7 cellular contexts compared by ENCODE assay signal in the genomic region with DNA sequence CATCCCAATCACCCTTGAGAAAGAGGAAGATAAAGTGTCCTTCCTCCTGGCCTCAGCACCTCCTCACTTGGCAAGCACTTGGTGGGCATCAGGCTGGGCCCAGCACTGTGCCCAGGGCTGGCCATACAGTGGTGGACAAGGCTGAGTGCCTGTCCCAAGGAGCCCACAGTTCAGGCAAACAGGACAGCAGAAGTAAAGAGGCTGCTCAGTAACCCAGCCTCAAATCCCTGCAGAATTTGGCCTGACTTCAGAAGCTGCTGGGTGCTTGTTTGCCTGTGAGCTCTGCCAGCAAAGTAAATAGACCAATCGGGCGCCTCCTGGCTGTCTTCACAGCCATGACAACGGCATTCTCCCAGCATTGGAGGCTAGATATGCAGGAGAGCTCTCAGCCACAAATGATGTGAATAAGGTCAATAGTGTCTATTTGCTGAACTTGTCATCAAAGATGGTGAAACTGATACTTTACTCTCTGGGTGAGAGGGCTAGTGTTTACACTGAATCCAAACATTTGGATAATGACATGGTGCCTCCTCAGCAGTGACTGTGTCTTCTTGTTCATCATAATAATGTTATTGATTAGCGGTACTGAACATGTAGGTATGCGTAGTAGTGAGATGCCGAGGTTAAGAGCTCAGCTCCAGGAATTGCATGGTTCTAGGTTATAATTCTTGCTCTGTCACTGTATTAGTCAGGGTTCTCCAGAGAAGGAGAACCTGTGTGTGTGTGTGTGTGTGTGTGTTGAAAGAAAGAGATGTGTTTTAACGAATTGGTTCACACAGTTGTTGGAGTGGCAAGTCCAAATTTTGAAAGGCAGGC. TPM values are rescaled to one million over a fixed set of nuclear protein-coding genes. Genes with fewer than 3 reads are reported as not detected.
A peak's percentile ranks its signal among the peaks of the same experiment; 100 is the strongest.
DNase-seq lines count a peak whose midpoint lies in the region; ATAC-seq, FAIRE-seq and TF ChIP-seq lines count a peak whose summit lies in the region.

No MANE protein-coding gene starts in this region.

- H3K9ac ChIP-seq in H1 (replicated peaks in 1 of 4; ENCODE audit: extremely low read depth in 1 of 4, low read depth in 3 of 4, low read length in 3 of 4) (no peak overlapping the region), mesenchymal stem cell (ENCODE audit: low read length) (peak overlapping the region; percentile 20)

- H2BK5ac ChIP-seq in H1 (ENCODE audit: low read depth, low read length) (no peak overlapping the region), mesenchymal stem cell (ENCODE audit: low read depth, low read length, poor library complexity, severe bottlenecking) (no peak overlapping the region)

- H2BK20ac ChIP-seq in H1 (ENCODE audit: low read length) = no peak overlapping the region

- H4K91ac ChIP-seq in H1 (replicated peaks; ENCODE audit: insufficient read length, low read length) (no peak overlapping the region), mesenchymal stem cell (ENCODE audit: low read length) (no peak overlapping the region)

- no peak for TF ChIP-seq POLR2A in H1 (IDR thresholded peaks at IDR 0.05; ENCODE audit: control extremely low read depth in 1 of 2, low read depth in 2 of 2, low read length in 2 of 2)

- TF ChIP-seq CTCF in H1 (IDR thresholded peaks at IDR 0.05; ENCODE audit: control extremely low read depth in 1 of 3, insufficient read depth in 1 of 3, low read depth in 1 of 3, low read length in 3 of 3) = peak; percentile 70 to 80 (median 78)

- no peak for FAIRE-seq in H1 (lab: Jason Lieb, UNC)

- no peak overlapping the region for H3K14ac ChIP-seq in H1 (ENCODE audit: insufficient read length)
- no peak overlapping the region for H3K14ac ChIP-seq in mesenchymal stem cell (ENCODE audit: low read length in 2 of 2)

- peaks cover 1% of the 10 kb centered on the region; the same call in 1 of the 2 replicates for H3K79me1 ChIP-seq in H1 (ENCODE audit: low read depth, low read length)
- H3K79me1 ChIP-seq in mesenchymal stem cell (replicated peaks; ENCODE audit: low read length, poor library complexity, severe bottlenecking) = peaks cover 1% of the 10 kb centered on the region

- 81% methylated on average over 7 of the region's 7 CpGs; no CpG with 5 or more reads in 1 of the 2 experiments for WGBS in H1 (ENCODE audit: extremely low coverage in 1 of 2, insufficient coverage in 1 of 2, insufficient read length in 1 of 2, insufficient replicate concordance in 2 of 2, low coverage in 1 of 2, low lambda C conversion rate in 2 of 2, missing lambda C conversion rate in 1 of 2), 2 experiments
- WGBS in mesenchymal stem cell = 60% methylated on average over 7 of the region's 7 CpGs

- no peak overlapping the region for H3K4ac ChIP-seq in H1 (replicated peaks; ENCODE audit: insufficient read length, low read depth, low read length)
- H3K4ac ChIP-seq in mesenchymal stem cell (ENCODE audit: low read depth in 1 of 2, low read length in 2 of 2) = peak overlapping the region in 1 of 2 experiments; percentile 20

- no peaks in the 10 kb centered on the region for H3K79me2 ChIP-seq in H1 (ENCODE audit: control insufficient read depth in 1 of 2, insufficient read depth in 2 of 2, low read length in 2 of 2)

- H2BK120ac ChIP-seq in H1 (replicated peaks; ENCODE audit: low read depth, low read length) (no peak overlapping the region), mesenchymal stem cell (ENCODE audit: low read depth, low read length) (no peak overlapping the region)

- TF ChIP-seq EP300 in H1 (IDR thresholded peaks at IDR 0.05; ENCODE audit: borderline replicate concordance in 1 of 2, low read depth in 2 of 2, low read length in 2 of 2) = no peak

- no peak overlapping the region for H3K23ac ChIP-seq in H1 (ENCODE audit: insufficient read length)
- no peak overlapping the region for H3K23ac ChIP-seq in mesenchymal stem cell (ENCODE audit: low read length in 2 of 2)

- no peaks in the 10 kb centered on the region for H3K9me3 ChIP-seq in H1 (ENCODE audit: insufficient read depth in 2 of 2, low read depth in 1 of 2, low read length in 1 of 2)
- H3K9me3 ChIP-seq in mesenchymal stem cell (ENCODE audit: control insufficient read depth, low read length) = no peaks in the 10 kb centered on the region

- H4K5ac ChIP-seq in H1 (ENCODE audit: insufficient read length, low read depth, low read length) = no peak overlapping the region

- peak; percentile 65 to 77 for TF ChIP-seq RAD21 in H1 (IDR thresholded peaks at IDR 0.05 in 1 of 2, conservative IDR thresholded peaks at IDR 0.05 in 1 of 2; ENCODE audit: low read depth in 2 of 2, low read length in 2 of 2)

- peaks cover 0 to 9% (median 1%) of the 10 kb centered on the region in 4 experiments; a peak in 4 of 7 replicates for H3K4me1 ChIP-seq in H1 (replicated peaks in 1 of 4; ENCODE audit: control insufficient read depth in 3 of 4, insufficient read depth in 4 of 4, low read length in 3 of 4)
- peaks cover 13% of the 10 kb centered on the region for H3K4me1 ChIP-seq in mesenchymal stem cell (ENCODE audit: control insufficient read depth, insufficient read depth, low read depth, low read length)

- H3K56ac ChIP-seq in H1 (replicated peaks; ENCODE audit: insufficient read length, low read depth, low read length) = no peak overlapping the region

- H3K4me2 ChIP-seq in H1 (ENCODE audit: insufficient read depth in 1 of 2, low read depth in 2 of 2, low read length in 2 of 2) (no peak overlapping the region), mesenchymal stem cell (ENCODE audit: low read length, poor library complexity, severe bottlenecking) (no peak overlapping the region)

- no peak overlapping the region for H2AFZ ChIP-seq in H1 (ENCODE audit: low read length)
- H2AFZ ChIP-seq in mesenchymal stem cell (ENCODE audit: low read depth, low read length) = no peak overlapping the region

- no peak overlapping the region for H3K18ac ChIP-seq in H1 (ENCODE audit: extremely low read depth, low read length)
- H3K18ac ChIP-seq in mesenchymal stem cell (ENCODE audit: low read depth in 1 of 2, low read length in 2 of 2) = no peak overlapping the region

- H2AK5ac ChIP-seq in H1 (ENCODE audit: low read depth, low read length) = no peak overlapping the region
- H2AK5ac ChIP-seq in mesenchymal stem cell (ENCODE audit: low read length, severe bottlenecking) = no peak overlapping the region

- H3K4me3 ChIP-seq in H1 (ENCODE audit: extremely low read depth in 1 of 4, insufficient read depth in 2 of 4, low read depth in 3 of 4, low read length in 4 of 4) = no peak overlapping the region
- H3K4me3 ChIP-seq in mesenchymal stem cell (ENCODE audit: insufficient read depth in 1 of 2, low read depth in 1 of 2, low read length in 2 of 2) = no peak overlapping the region

- no peak overlapping the region for H2BK15ac ChIP-seq in H1 (ENCODE audit: low read length)
- H2BK15ac ChIP-seq in mesenchymal stem cell (ENCODE audit: low read depth, poor library complexity, severe bottlenecking) = no peak overlapping the region

- peaks cover 0 to 2% of the 10 kb centered on the region in 2 experiments for H4K20me1 ChIP-seq in H1 (replicated peaks in 1 of 2; ENCODE audit: control insufficient read depth in 1 of 2, insufficient read depth in 2 of 2, low read length in 2 of 2)

- CTCF ChIA-PET in H1 (lab: Charles Lee; ENCODE audit: partially characterized antibody) = interaction anchor here (0.6 to 12.0 kb wide), 40 partner anchors 9 to 526 kb away, joined by 3 to 138 read pairs (median 4); partner anchors contain the start of genes DEF6, FANCE and PPARD

- no peak overlapping the region for H2BK12ac ChIP-seq in H1 (ENCODE audit: low read depth, low read length)
- no peak overlapping the region for H2BK12ac ChIP-seq in mesenchymal stem cell (ENCODE audit: low read length in 2 of 2)

- no peaks in the 10 kb centered on the region for H3K36me3 ChIP-seq in H1 (ENCODE audit: control insufficient read depth in 2 of 4, insufficient read depth in 4 of 4, low read length in 3 of 4)
- H3K36me3 ChIP-seq in mesenchymal stem cell (ENCODE audit: control insufficient read depth in 1 of 2, insufficient read depth in 2 of 2, low read depth in 1 of 2, low read length in 2 of 2) = peaks cover 35 to 51% of the 10 kb centered on the region in 2 experiments

- H3K27me3 ChIP-seq in H1 (replicated peaks in 1 of 4; ENCODE audit: control insufficient read depth in 3 of 4, extremely low read depth in 1 of 4, insufficient read depth in 3 of 4, low read length in 3 of 4) = no peaks in the 10 kb centered on the region
- no peaks in the 10 kb centered on the region for H3K27me3 ChIP-seq in mesenchymal stem cell (ENCODE audit: control insufficient read depth in 1 of 2, insufficient read depth in 1 of 2, low read length in 2 of 2)

- H3K27ac ChIP-seq in H1 (ENCODE audit: low read depth, low read length) (no peak overlapping the region), mesenchymal stem cell (ENCODE audit: low read length, poor library complexity, severe bottlenecking) (no peak overlapping the region)

- H3K23me2 ChIP-seq in H1 (ENCODE audit: low read depth, low read length) = no peaks in the 10 kb centered on the region

- ATAC-seq in GM21529 (IDR thresholded peaks at IDR 0.05; ENCODE audit: unreplicated experiment) = no peak

- H4K8ac ChIP-seq in H1 (ENCODE audit: extremely low read depth, insufficient read depth, low read length) = no peak overlapping the region
- H4K8ac ChIP-seq in mesenchymal stem cell (ENCODE audit: low read length) = no peak overlapping the region

- peak; percentile 77 for DNase-seq in GM04504 (ENCODE audit: low read depth)
- DNase-seq in NCI-H1436 (lab: John Stamatoyannopoulos, UW) = peak; percentile 66
- DNase-seq in T1000 (lab: John Stamatoyannopoulos, UW) = peak; percentile 14
- no peak for DNase-seq in H1 (ENCODE audit: low read depth in 1 of 2, low spot score in 2 of 2)
- peak; percentile 90 for DNase-seq in mesenchymal stem cell
- no peak for DNase-seq in KG1 (lab: John Stamatoyannopoulos, UW)

- POLR2A ChIA-PET in H1 (lab: Charles Lee; ENCODE audit: partially characterized antibody) = interaction anchor here (0.7 to 1.0 kb wide), 3 partner anchors 17 to 72 kb away, joined by 3 read pairs; no protein-coding TSS in a partner anchor

RNA-seq across cellular contexts. Expression of gene FANCE, which starts 36.9 kb away (rescaled TPM):
- total RNA-seq in H1 (2021; fragmentation: NEBNext Ultra II Directional; extraction: Animal tissue kit (Norgen Biotek cat#: 25700)) = 16.1 and 16.4 TPM in 2 replicates
- polyA plus RNA-seq in H1 (2011; rRNA removed) = 17.0 and 19.2 TPM in 2 replicates
- polyA plus RNA-seq in H1 (2011; cell fraction: cytosol; rRNA removed) = 19.6 TPM
- polyA plus RNA-seq in H1 (2011; cell fraction: nucleus; rRNA removed) = 21.5 TPM
- polyA plus RNA-seq in H1 (2012, experiment 1 of 2) = 11.7 to 17.9 TPM (median 16.0 TPM) in 4 replicates
- polyA plus RNA-seq in H1 (2012, experiment 2 of 2) = 22.8 TPM
- polyA plus RNA-seq in H1 (2013, experiment 1 of 2) = 8.4 TPM
- 8.7 TPM for polyA plus RNA-seq in H1 (2013, experiment 2 of 2)
- polyA minus RNA-seq in H1 (2011; rRNA and poly(A)+ RNA removed) = 17.3 and 24.8 TPM in 2 replicates
- polyA minus RNA-seq in H1 (2011; cell fraction: cytosol; rRNA and poly(A)+ RNA removed) = 15.8 TPM
- 8.3 TPM for polyA minus RNA-seq in H1 (2011; cell fraction: nucleus; rRNA and poly(A)+ RNA removed)
- polyA plus RNA-seq in mesenchymal stem cell (2013, experiment 1 of 2) = 2.3 TPM
- 2.3 TPM for polyA plus RNA-seq in mesenchymal stem cell (2013, experiment 2 of 2)

RNA-seq across cellular contexts. Expression of gene RPL10A, which starts 52.9 kb away (rescaled TPM):
- total RNA-seq in H1 (2021; fragmentation: NEBNext Ultra II Directional; extraction: Animal tissue kit (Norgen Biotek cat#: 25700)) = 1,893 and 1,923 TPM in 2 replicates
- polyA plus RNA-seq in H1 (2011; rRNA removed) = 2,801 and 2,948 TPM in 2 replicates
- 3,231 TPM for polyA plus RNA-seq in H1 (2011; cell fraction: cytosol; rRNA removed)
- polyA plus RNA-seq in H1 (2011; cell fraction: nucleus; rRNA removed) = 2,819 TPM
- polyA plus RNA-seq in H1 (2012, experiment 1 of 2) = 2,565 to 3,012 TPM (median 2,684 TPM) in 4 replicates
- polyA plus RNA-seq in H1 (2012, experiment 2 of 2) = 2,057 TPM
- 2,379 TPM for polyA plus RNA-seq in H1 (2013, experiment 1 of 2)
- 2,280 TPM for polyA plus RNA-seq in H1 (2013, experiment 2 of 2)
- polyA minus RNA-seq in H1 (2011; rRNA and poly(A)+ RNA removed) = 958 and 1,373 TPM in 2 replicates
- 907 TPM for polyA minus RNA-seq in H1 (2011; cell fraction: cytosol; rRNA and poly(A)+ RNA removed)
- polyA minus RNA-seq in H1 (2011; cell fraction: nucleus; rRNA and poly(A)+ RNA removed) = 793 TPM
- polyA plus RNA-seq in mesenchymal stem cell (2013, experiment 1 of 2) = 1,727 TPM
- polyA plus RNA-seq in mesenchymal stem cell (2013, experiment 2 of 2) = 1,711 TPM

Comparison
In these comparisons a context has a peak if more than half of its experiments do, and no peak if none do; other contexts are left out.
1. DNase-seq: peak in GM04504 (single experiment), NCI-H1436 (single experiment), T1000 (single experiment) and mesenchymal stem cell (single experiment); none in H1 (0 of 2) and KG1 (single experiment).